Comparison of ENCODE assay signal across 14 cellular contexts in genomic region chr5:75320341-75320740, GRCh38. TPM values are rescaled to one million over a fixed set of nuclear protein-coding genes. Genes with fewer than 3 reads are reported as not detected.
DNase-seq lines count a peak whose midpoint lies in the region; ATAC-seq, FAIRE-seq and TF ChIP-seq lines count a peak whose summit lies in the region.
"Had no signal": no experiment of that assay in that cellular context is flagged by ENCODE, and none has a peak within 500 bp of the region (broad histone marks: within the 10 kb centered on the region; RNA-seq: fewer than 3 reads in every experiment).

No MANE protein-coding gene starts in this region.

- no peak overlapping the region for H3K9ac ChIP-seq in keratinocyte (ENCODE audit: control insufficient read depth, extremely low read depth, insufficient read depth, low read length)

- H4K20me1 ChIP-seq in keratinocyte (ENCODE audit: control insufficient read depth, extremely low read depth, insufficient read depth, low read length): no peaks in the 10 kb centered on the region

- no peaks in the 10 kb centered on the region for H3K9me1 ChIP-seq in keratinocyte (ENCODE audit: control insufficient read depth, extremely low read depth, insufficient read depth, low read length)

- no peak overlapping the region for H3K4me3 Mint-ChIP-seq in T-cell
- H3K4me3 Mint-ChIP-seq: activated B cell treated with CpG ODN at 0.5 μM for 24 hours had no signal

- no peaks in the 10 kb centered on the region for H3K27me3 ChIP-seq in heart left ventricle
- no peaks in the 10 kb centered on the region for H3K27me3 ChIP-seq in keratinocyte (ENCODE audit: control insufficient read depth, extremely low read depth, insufficient read depth, low read length)
- H3K27me3 ChIP-seq in upper lobe of right lung: no peaks in the 10 kb centered on the region
- H3K27me3 ChIP-seq: ovary had no signal

- WGBS in heart left ventricle, 4 donors: 76 to 88% (median 86%) methylated on average over 10 of the region's 10 CpGs

- H3K4me2 ChIP-seq in keratinocyte (ENCODE audit: control insufficient read depth, extremely low read depth, insufficient read depth, low read depth, low read length): peak overlapping the region; percentile 4

- no peaks in the 10 kb centered on the region for H3K36me3 Mint-ChIP-seq in T-cell

- no peak for TF ChIP-seq CTCF in heart left ventricle (IDR thresholded peaks at IDR 0.05)
- no peak for TF ChIP-seq CTCF in keratinocyte (optimal IDR thresholded peaks at IDR 0.05 in 1 of 3, IDR thresholded peaks at IDR 0.05 in 1 of 3, conservative IDR thresholded peaks at IDR 0.05 in 1 of 3; ENCODE audit: extremely low read depth in 1 of 3, insufficient read depth in 2 of 3, low read length in 3 of 3)
- TF ChIP-seq CTCF in upper lobe of right lung (IDR thresholded peaks at IDR 0.05): no peak

- dilution Hi-C loops in keratinocyte (cut with MboI; ENCODE audit: extremely low pct_ligation_motif_present, low sequenced_read_pairs): no loop called here

- H3K4me3 ChIP-seq in heart left ventricle (no peak overlapping the region), keratinocyte (ENCODE audit: control insufficient read depth in 2 of 3, extremely low read depth in 1 of 3, insufficient read depth in 2 of 3, low read depth in 1 of 3, low read length in 3 of 3) (no peak overlapping the region), upper lobe of right lung (no peak overlapping the region)
- H3K4me3 ChIP-seq: ovary had no signal

- H3K36me3 ChIP-seq in heart left ventricle (no peaks in the 10 kb centered on the region), keratinocyte (ENCODE audit: control insufficient read depth in 2 of 2, extremely low read depth in 1 of 2, insufficient read depth in 2 of 2, low read length in 2 of 2) (no peaks in the 10 kb centered on the region), upper lobe of right lung (no peaks in the 10 kb centered on the region)
- H3K36me3 ChIP-seq: ovary had no signal

- H2AFZ ChIP-seq in keratinocyte (ENCODE audit: control insufficient read depth, low read length): no peak overlapping the region

- H3K27ac ChIP-seq in heart left ventricle: peak overlapping the region in 1 of 12 donors; percentile 68
- H3K27ac ChIP-seq in keratinocyte (ENCODE audit: control insufficient read depth, insufficient read depth, low read length): peak overlapping the region; percentile 99
- peak overlapping the region; percentile 63 for H3K27ac ChIP-seq in upper lobe of right lung
- H3K27ac ChIP-seq: ovary had no signal

- H3K4me1 Mint-ChIP-seq in T-cell: no peaks in the 10 kb centered on the region
- H3K4me1 Mint-ChIP-seq: activated B cell treated with CpG ODN at 0.5 μM for 24 hours had no signal

- ATAC-seq in heart left ventricle (peak in 3 of 4 donors; percentile 28 to 52 (median 38)), Right ventricle myocardium inferior (no peak), upper lobe of right lung (peak; percentile 70), T-cell (replicated peaks in 1 of 4) (no peak)

- peaks cover 13% of the 10 kb centered on the region in 2 donors for H3K27me3 Mint-ChIP-seq in T-cell

- H3K9me3 ChIP-seq in heart left ventricle: no peaks in the 10 kb centered on the region
- H3K9me3 ChIP-seq in keratinocyte (ENCODE audit: control insufficient read depth, low read depth, low read length): no peaks in the 10 kb centered on the region
- H3K9me3 ChIP-seq in upper lobe of right lung: no peaks in the 10 kb centered on the region
- H3K9me3 ChIP-seq: ovary had no signal

- H3K9me3 Mint-ChIP-seq in T-cell: no peaks in the 10 kb centered on the region
- H3K9me3 Mint-ChIP-seq: activated B cell treated with CpG ODN at 0.5 μM for 24 hours had no signal

- no peak for FAIRE-seq in keratinocyte (lab: Jason Lieb, UNC)

- H3K4me1 ChIP-seq in heart left ventricle (peaks cover 0 to 29% (median 0%) of the 10 kb centered on the region in 12 donors), keratinocyte (ENCODE audit: control insufficient read depth, extremely low read depth, insufficient read depth, low read length) (peaks cover 17% of the 10 kb centered on the region), upper lobe of right lung (no peaks in the 10 kb centered on the region)

- CTCF ChIA-PET in T-cell (lab: Charles Lee): no interaction called here

- no peak overlapping the region for H3K27ac Mint-ChIP-seq in T-cell
- H3K27ac Mint-ChIP-seq: activated B cell treated with CpG ODN at 0.5 μM for 24 hours had no signal

- TF ChIP-seq POLR2A in heart left ventricle (IDR thresholded peaks at IDR 0.05) (no peak), erythroblast (IDR thresholded peaks at IDR 0.05; ENCODE audit: low read length) (no peak)

- no peak for DNase-seq in heart left ventricle
- no peak for DNase-seq in Right ventricle myocardium inferior (ENCODE audit: missing footprints)
- DNase-seq in SKM-1 (lab: John Stamatoyannopoulos, UW; ENCODE audit: unreplicated experiment): peak; percentile 75
- no peak for DNase-seq in keratinocyte (ENCODE audit: low read depth, low spot score)
- no peak for DNase-seq in upper lobe of right lung
- DNase-seq in erythroblast (lab: John Stamatoyannopoulos, UW): no peak
- no peak for DNase-seq in NCI-H82 treated with DMSO at 0.1 percent for 48 hours (lab: John Stamatoyannopoulos, UW; ENCODE audit: unreplicated experiment)
- no peak for DNase-seq in T-cell
- DNase-seq: activated B cell treated with CpG ODN at 0.5 μM for 24 hours; activated T-cell treated with anti-CD3 and anti-CD28 coated beads for 4 hours; effector CD8-positive, alpha-beta T cell; MM.1S; NCI-H446; ovary had no signal

- intact Hi-C loops in heart left ventricle (cut with DNase I) (no loop called here), Right ventricle myocardium inferior (cut with DNase I) (no loop called here), upper lobe of right lung (cut with DNase I) (no loop called here)

- H3K79me2 ChIP-seq in keratinocyte (ENCODE audit: control insufficient read depth, insufficient read depth, low read length): no peaks in the 10 kb centered on the region

- POLR2A ChIA-PET in T-cell (lab: Charles Lee): no interaction called here

RNA-seq across cellular contexts. Expression of gene HMGCR, which starts 16.7 kb away (rescaled TPM):
- 10 to 100 TPM in 7 of 9 donors, 1 to 10 TPM in 2; 6.0 to 15.2 (median 11.9) TPM for total RNA-seq in heart left ventricle
- polyA plus RNA-seq in heart left ventricle: 10 to 100 TPM in 1 of 2 donors, 1 to 10 TPM in 1; 2.0 to 11.1 TPM
- 9.6 TPM for total RNA-seq in Right ventricle myocardium inferior
- polyA plus RNA-seq in keratinocyte: 124 to 181 TPM (median 124 TPM) in 3 replicates
- polyA plus RNA-seq in keratinocyte (2011; ENCODE audit: low read depth): 109 TPM
- 28.9 and 62.6 TPM in 2 replicates for polyA plus RNA-seq in keratinocyte (2011; cell fraction: cytosol; rRNA removed)
- polyA plus RNA-seq in keratinocyte (2011; cell fraction: nucleus; rRNA removed): 174 and 233 TPM in 2 replicates
- 113 and 126 TPM in 2 replicates for polyA plus RNA-seq in keratinocyte (2012; ENCODE audit: low replicate concordance)
- 77.0 to 418 TPM (median 257 TPM) in 3 replicates for polyA minus RNA-seq in keratinocyte
- polyA minus RNA-seq in keratinocyte (2011; cell fraction: cytosol; rRNA and poly(A)+ RNA removed): 65.6 TPM
- polyA minus RNA-seq in keratinocyte (2011; cell fraction: nucleus; rRNA and poly(A)+ RNA removed): 240 and 404 TPM in 2 replicates
- total RNA-seq in upper lobe of right lung: 96.5 TPM
- total RNA-seq in T-cell: 10 to 100 TPM; 29.6 to 47.2 (median 41.6) TPM

Comparison
In these comparisons a context has a peak if more than half of its experiments do, and no peak if none do; other contexts are left out.
1. ATAC-seq: peak in heart left ventricle (3 of 4) and upper lobe of right lung (single experiment); none in Right ventricle myocardium inferior (single experiment) and T-cell (0 of 4).